21 cellular contexts compared by ENCODE assay signal in genomic region chr7:158559356-158559755, GRCh38. TPM values are rescaled to one million over a fixed set of nuclear protein-coding genes. Genes with fewer than 3 reads are reported as not detected.
A peak's percentile ranks its signal among the peaks of the same experiment; 100 is the strongest.
DNase-seq lines count a peak whose midpoint lies in the region; ATAC-seq and FAIRE-seq lines count a peak whose summit lies in the region.
"Had no signal": no experiment of that assay in that cellular context is flagged by ENCODE, and none has a peak within 500 bp of the region (broad histone marks: within the 10 kb centered on the region; RNA-seq: fewer than 3 reads in every experiment).

No MANE protein-coding gene starts in this region.

- no peaks in the 10 kb centered on the region for H3K4me1 ChIP-seq in small intestine (ENCODE audit: control insufficient read depth in 2 of 2, insufficient read depth in 1 of 2, low read depth in 1 of 2, low read length in 1 of 2)
- H3K4me1 ChIP-seq: BE2C had no signal

- no peaks in the 10 kb centered on the region for H3K36me3 ChIP-seq in small intestine (ENCODE audit: control insufficient read depth in 2 of 2, insufficient read depth in 2 of 2, low read length in 2 of 2)
- H3K36me3 ChIP-seq: BE2C had no signal

- no peak overlapping the region for H3K4me3 ChIP-seq in small intestine (ENCODE audit: low read depth in 1 of 2, low read length in 2 of 2)

- H3K27me3 ChIP-seq in small intestine (ENCODE audit: control insufficient read depth in 2 of 2, insufficient read depth in 2 of 2, low read length in 2 of 2), result no peaks in the 10 kb centered on the region
- H3K27me3 ChIP-seq: BE2C had no signal

- FAIRE-seq in small intestine (lab: Jason Lieb, UNC), result no peak
- FAIRE-seq: RCC 7860 had no signal

- in situ Hi-C loops in KBM-7 (cut with MboI; ENCODE audit: low pct_unique_long_range_greater_than_20kb, low sequenced_read_pairs), result no loop called here

- ATAC-seq in HG03521 (IDR thresholded peaks at IDR 0.05; ENCODE audit: unreplicated experiment), result no peak

- WGBS in small intestine, 3 donors, result 65 to 81% (median 70%) methylated on average over 6 of the region's 6 CpGs

- H3K27ac ChIP-seq in small intestine (ENCODE audit: low read depth in 1 of 2, low read length in 1 of 2), result no peak overlapping the region

- no peaks in the 10 kb centered on the region for H3K9me3 ChIP-seq in small intestine (ENCODE audit: control insufficient read depth, low read depth)
- H3K9me3 ChIP-seq: BE2C had no signal

- DNase-seq in NOMO-1 treated with DMSO at 0.1 percent for 48 hours (lab: John Stamatoyannopoulos, UW; ENCODE audit: unreplicated experiment) (peak; percentile 20), NOMO-1 treated with dmso at 0.1 percent for 144 hours (lab: John Stamatoyannopoulos, UW; ENCODE audit: unreplicated experiment) (no peak), KBM-7 (peak; percentile 25), SKM-1 treated with dmso at 0.1 percent for 144 hours (lab: John Stamatoyannopoulos, UW; ENCODE audit: unreplicated experiment) (peak; percentile 50), islet precursor cell (peak; percentile 21), small intestine (no peak), NAMALWA (ENCODE audit: low spot score) (no peak)
- DNase-seq: 8988T; BE2C; Calu3; CD4-positive, alpha-beta T cell; DMS53; H9; NCI-H1092; NCI-H146; NCI-H2081 treated with DMSO at 0.1 percent for 48 hours; NCI-H524; SHP77; SW 1271 had no signal

RNA-seq across cellular contexts. Expression of gene PTPRN2, which starts 28.3 kb away (rescaled TPM):
- 1 to 10 TPM; 1.6 to 5.9 (median 2.0) TPM for polyA plus RNA-seq in small intestine

Comparison
In these comparisons a context has a peak if more than half of its experiments do, and no peak if none do; other contexts are left out.
1. DNase-seq: peak in NOMO-1 treated with DMSO at 0.1 percent for 48 hours (single experiment), KBM-7 (single experiment), SKM-1 treated with dmso at 0.1 percent for 144 hours (single experiment) and islet precursor cell (single experiment); none in NOMO-1 treated with dmso at 0.1 percent for 144 hours (single experiment), small intestine (single experiment) and NAMALWA (single experiment).